8 cellular contexts compared by ENCODE assay signal in the genomic region with DNA sequence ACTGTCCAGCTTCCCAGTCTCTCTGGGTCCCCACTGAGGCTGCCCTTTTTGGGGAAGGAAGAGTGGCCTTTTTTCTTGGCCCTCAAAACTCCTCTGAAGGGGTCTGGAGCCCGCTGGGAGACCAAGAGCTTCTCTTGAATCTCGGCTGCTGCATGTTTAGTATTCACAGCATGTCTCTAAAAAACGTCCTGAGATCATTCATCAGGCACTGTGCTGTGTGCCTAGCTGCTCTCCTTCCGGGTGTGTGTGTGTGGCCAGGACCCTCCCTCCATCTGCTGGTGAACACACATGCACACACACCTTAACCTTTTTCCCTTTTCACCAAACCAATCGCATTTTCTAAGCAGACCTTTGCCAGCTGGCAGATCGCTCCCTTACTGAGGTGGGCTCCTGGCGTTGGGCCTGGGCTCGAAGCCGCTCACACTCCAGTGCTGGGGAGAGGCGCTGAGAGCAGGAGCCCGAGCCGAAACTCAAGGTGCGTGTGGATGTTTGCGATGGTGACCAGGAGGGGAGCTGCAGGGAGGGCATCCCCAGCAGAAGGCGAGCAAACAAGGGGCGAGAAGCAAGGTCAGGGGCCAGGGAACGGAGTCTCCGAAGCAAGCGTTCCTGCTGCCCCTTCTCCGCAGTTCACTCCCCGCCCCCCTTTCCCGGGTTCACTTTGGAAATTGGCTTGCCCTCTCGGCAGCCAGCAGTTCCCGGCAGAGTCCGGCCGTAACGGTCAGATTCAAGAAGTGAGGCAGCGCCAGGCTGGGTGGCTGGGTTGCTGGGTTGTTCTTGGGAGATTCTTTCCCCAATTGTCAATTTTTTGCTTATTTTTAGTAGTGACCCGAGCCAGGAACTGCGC. TPM values are rescaled to one million over a fixed set of nuclear protein-coding genes. Genes with fewer than 3 reads are reported as not detected.
A peak's percentile ranks its signal among the peaks of the same experiment; 100 is the strongest.
DNase-seq lines count a peak whose midpoint lies in the region; ATAC-seq, FAIRE-seq and TF ChIP-seq lines count a peak whose summit lies in the region.

No MANE protein-coding gene starts in this region.

- CTCF ChIA-PET in CD8-positive, alpha-beta memory T cell (lab: Charles Lee): interaction anchor here (1.1 kb wide), 1 partner anchor 224 kb away, joined by 3 read pairs; no protein-coding TSS in a partner anchor
- CTCF ChIA-PET in HepG2 (lab: Yijun Ruan, JAX; ENCODE audit: low intra/inter-chr PET ratio, low total read pairs): no interaction called here

- POLR2A ChIA-PET in CD8-positive, alpha-beta memory T cell (lab: Charles Lee): no interaction called here
- POLR2A ChIA-PET in HepG2 (lab: Yijun Ruan, JAX): no interaction called here

- peaks cover 26 to 27% (median 26%) of the 10 kb centered on the region in 3 donors for H3K4me1 Mint-ChIP-seq in CD8-positive, alpha-beta memory T cell
- peaks cover 18% of the 10 kb centered on the region for H3K4me1 Mint-ChIP-seq in activated naive CD8-positive, alpha-beta T cell treated with anti-CD3 and anti-CD28 coated beads, Interleukin-2, amount 50 U/mL, for 24 hours

- no peak for TF ChIP-seq RAD21 in HepG2 (CRISPR knock-in tag; IDR thresholded peaks at IDR 0.05)

- H3K4me3 ChIP-seq in CD8-positive, alpha-beta memory T cell (ENCODE audit: low read length): peak overlapping the region; percentile 32
- H3K4me3 ChIP-seq in HepG2 (replicated peaks in 1 of 3; ENCODE audit: insufficient read depth in 1 of 3, low read depth in 2 of 3, low read length in 3 of 3) (peak overlapping the region in 1 of 3 experiments; percentile 33; a peak in 1 of 6 replicates), urinary bladder (ENCODE audit: low read depth, low read length) (peak overlapping the region; percentile 55)
- H3K4me3 ChIP-seq in effector memory CD4-positive, alpha-beta T cell (ENCODE audit: insufficient read depth, low read depth, low read length, poor library complexity, severe bottlenecking): no peak overlapping the region

- H3K9me3 Mint-ChIP-seq in CD8-positive, alpha-beta memory T cell: no peaks in the 10 kb centered on the region
- no peaks in the 10 kb centered on the region for H3K9me3 Mint-ChIP-seq in activated naive CD8-positive, alpha-beta T cell treated with anti-CD3 and anti-CD28 coated beads, Interleukin-2, amount 50 U/mL, for 24 hours

- no peak for ATAC-seq in activated naive CD8-positive, alpha-beta T cell treated with anti-CD3 and anti-CD28 coated beads, Interleukin-2, amount 50 U/mL, for 24 hours
- ATAC-seq in HepG2: peak; percentile 82

- DNase-seq in CD8-positive, alpha-beta memory T cell: peak in 3 of 5 donors; percentile 3 to 43 (median 5)
- peak; percentile 42 for DNase-seq in HuH-7 (ENCODE audit: low spot score)
- DNase-seq in activated naive CD8-positive, alpha-beta T cell treated with anti-CD3 and anti-CD28 coated beads, Interleukin-2, amount 50 U/mL, for 24 hours: no peak
- DNase-seq in HepG2 (ENCODE audit: low spot score): no peak
- DNase-seq in effector memory CD4-positive, alpha-beta T cell: no peak
- DNase-seq in epidermal melanocyte (ENCODE audit: insufficient read length, low spot score): no peak
- DNase-seq in activated CD4-positive, alpha-beta T cell treated with anti-CD3 and anti-CD28 coated beads for 4 hours: no peak

- FAIRE-seq in HepG2 (lab: Jason Lieb, UNC): no peak

- peak overlapping the region; percentile 71 to 90 (median 80) for H3K4me3 Mint-ChIP-seq in CD8-positive, alpha-beta memory T cell
- peak overlapping the region; percentile 46 for H3K4me3 Mint-ChIP-seq in activated naive CD8-positive, alpha-beta T cell treated with anti-CD3 and anti-CD28 coated beads, Interleukin-2, amount 50 U/mL, for 24 hours

- H3K27me3 ChIP-seq in CD8-positive, alpha-beta memory T cell (ENCODE audit: insufficient read depth, low read length, poor library complexity, severe bottlenecking): peaks cover 2% of the 10 kb centered on the region
- peaks cover 4 to 24% of the 10 kb centered on the region in 2 experiments; a peak in 3 of 5 replicates for H3K27me3 ChIP-seq in HepG2 (ENCODE audit: control insufficient read depth in 1 of 2, insufficient read depth in 2 of 2, low read length in 2 of 2)
- H3K27me3 ChIP-seq in effector memory CD4-positive, alpha-beta T cell (replicated peaks; ENCODE audit: control insufficient read depth, insufficient read depth, low read length, poor library complexity, severe bottlenecking): no peaks in the 10 kb centered on the region

- in situ Hi-C loops in HepG2 (cut with HindIII; ENCODE audit: extremely low pct_ligation_motif_present, low pct_unique_long_range_greater_than_20kb): no loop called here

- no peaks in the 10 kb centered on the region for H4K20me1 ChIP-seq in HepG2 (ENCODE audit: insufficient read depth, low read length)

- no peak overlapping the region for H3K9ac ChIP-seq in HepG2 (ENCODE audit: insufficient read depth, low read depth, low read length)

- TF ChIP-seq POLR2A in HepG2 (IDR thresholded peaks at IDR 0.05; ENCODE audit: insufficient read depth in 1 of 2, low read depth in 2 of 2, low read length in 2 of 2): no peak

- 4% methylated on average over 11 of the region's 30 CpGs for WGBS in HepG2 (ENCODE audit: low lambda C conversion rate)
- WGBS in urinary bladder: 7% methylated on average over 30 of the region's 30 CpGs

- H3K36me3 ChIP-seq in CD8-positive, alpha-beta memory T cell (ENCODE audit: insufficient read depth, low read length): no peaks in the 10 kb centered on the region
- H3K36me3 ChIP-seq in HepG2 (replicated peaks in 1 of 2; ENCODE audit: control insufficient read depth in 1 of 2, insufficient read depth in 2 of 2, low read length in 2 of 2) (no peaks in the 10 kb centered on the region), urinary bladder (ENCODE audit: insufficient read depth) (no peaks in the 10 kb centered on the region)
- H3K36me3 ChIP-seq in effector memory CD4-positive, alpha-beta T cell (ENCODE audit: control insufficient read depth, insufficient read depth, low read length): no peaks in the 10 kb centered on the region

- H3K27ac Mint-ChIP-seq in CD8-positive, alpha-beta memory T cell: peak overlapping the region in 7 of 8 donors; percentile 11 to 76 (median 36)
- no peak overlapping the region for H3K27ac Mint-ChIP-seq in activated naive CD8-positive, alpha-beta T cell treated with anti-CD3 and anti-CD28 coated beads, Interleukin-2, amount 50 U/mL, for 24 hours

- no peaks in the 10 kb centered on the region for H3K36me3 Mint-ChIP-seq in CD8-positive, alpha-beta memory T cell
- no peaks in the 10 kb centered on the region for H3K36me3 Mint-ChIP-seq in activated naive CD8-positive, alpha-beta T cell treated with anti-CD3 and anti-CD28 coated beads, Interleukin-2, amount 50 U/mL, for 24 hours (ENCODE audit: low read depth)

- H3K4me2 ChIP-seq in HepG2 (ENCODE audit: low read depth, low read length): peak overlapping the region; percentile 53

- BruUV-seq in HepG2 (replicated peaks; lab: Mats Ljungman, UMichigan): no TSS peak

- no peak for TF ChIP-seq EP300 in HepG2 (IDR thresholded peaks at IDR 0.05; ENCODE audit: low read depth in 2 of 2, low read length in 2 of 2)
- TF ChIP-seq EP300 in HepG2 (CRISPR knock-in tag; IDR thresholded peaks at IDR 0.05; ENCODE audit: borderline replicate concordance): no peak

- H3K27me3 Mint-ChIP-seq in CD8-positive, alpha-beta memory T cell: peaks cover 9 to 22% of the 10 kb centered on the region in 2 donors
- peaks cover 34% of the 10 kb centered on the region for H3K27me3 Mint-ChIP-seq in activated naive CD8-positive, alpha-beta T cell treated with anti-CD3 and anti-CD28 coated beads, Interleukin-2, amount 50 U/mL, for 24 hours

- H3K4me1 ChIP-seq in CD8-positive, alpha-beta memory T cell (ENCODE audit: insufficient read depth, low read length): peaks cover 3% of the 10 kb centered on the region
- H3K4me1 ChIP-seq in HepG2 (ENCODE audit: insufficient read depth, low read length) (peaks cover 12% of the 10 kb centered on the region; the same call in 1 of the 2 replicates), urinary bladder (ENCODE audit: insufficient read depth) (no peaks in the 10 kb centered on the region)
- no peaks in the 10 kb centered on the region for H3K4me1 ChIP-seq in effector memory CD4-positive, alpha-beta T cell (ENCODE audit: control insufficient read depth, insufficient read depth, low read length, poor library complexity, severe bottlenecking)

- no peak overlapping the region for H3K27ac ChIP-seq in CD8-positive, alpha-beta memory T cell (ENCODE audit: low read depth, low read length)
- H3K27ac ChIP-seq in HepG2 (ENCODE audit: extremely low read length, insufficient read depth, low read length) (no peak overlapping the region), urinary bladder (ENCODE audit: low read depth) (no peak overlapping the region)
- no peak overlapping the region for H3K27ac ChIP-seq in effector memory CD4-positive, alpha-beta T cell (ENCODE audit: insufficient read depth, low read length, poor library complexity, severe bottlenecking)

- no peak for TF ChIP-seq CTCF in HepG2 (CRISPR knock-in tag; IDR thresholded peaks at IDR 0.05)

- no peak overlapping the region for H2AFZ ChIP-seq in HepG2 (ENCODE audit: low read length)

- intact Hi-C loops in HepG2 (cut with micrococcal nuclease; ENCODE audit: unreplicated experiment): no loop called here

- no peaks in the 10 kb centered on the region for H3K79me2 ChIP-seq in HepG2 (ENCODE audit: insufficient read depth, low read length)

- H3K9me3 ChIP-seq in CD8-positive, alpha-beta memory T cell (ENCODE audit: low read length): no peaks in the 10 kb centered on the region
- no peaks in the 10 kb centered on the region for H3K9me3 ChIP-seq in HepG2 (ENCODE audit: low read length)
- no peaks in the 10 kb centered on the region for H3K9me3 ChIP-seq in effector memory CD4-positive, alpha-beta T cell (ENCODE audit: control insufficient read depth, low read length)

RNA-seq across cellular contexts. Expression of a gene that starts 0.6 kb away (rescaled TPM):
- total RNA-seq in CD8-positive, alpha-beta memory T cell: under 1 TPM; 0.22 to 0.24 TPM
- 0.21 TPM for polyA plus RNA-seq in CD8-positive, alpha-beta memory T cell
- total RNA-seq in HepG2 (2016; rRNA removed; fragmentation: Illumina TruSeq; extraction: Trizol): not detected in 2 replicates
- total RNA-seq in HepG2 (2016; cell fraction: cytosol; rRNA removed; fragmentation: Illumina TruSeq; extraction: Trizol; ENCODE audit: low read depth): not detected in 2 replicates
- not detected in 2 replicates for total RNA-seq in HepG2 (2016; cell fraction: insoluble cytoplasmic fraction; rRNA removed; fragmentation: Illumina TruSeq; extraction: Trizol)
- not detected in 2 replicates for total RNA-seq in HepG2 (2016; cell fraction: membrane; rRNA removed; fragmentation: Illumina TruSeq; extraction: Trizol)
- total RNA-seq in HepG2 (2016; cell fraction: nucleus; rRNA removed; fragmentation: Illumina TruSeq; extraction: Trizol): not detected in 2 replicates
- not detected in 2 replicates for polyA plus RNA-seq in HepG2 (2011; rRNA removed)
- not detected in 2 replicates for polyA plus RNA-seq in HepG2 (2011; cell fraction: cytosol; rRNA removed)
- not detected in 2 replicates for polyA plus RNA-seq in HepG2 (2011; cell fraction: nucleus; rRNA removed)
- polyA plus RNA-seq in HepG2 (2012): not detected in 2 replicates
- polyA plus RNA-seq in HepG2 (2016; cell fraction: cytosol; fragmentation: Illumina TruSeq; extraction: Trizol; ENCODE audit: low read depth): not detected in 2 replicates
- polyA plus RNA-seq in HepG2 (2016; cell fraction: insoluble cytoplasmic fraction; fragmentation: Illumina TruSeq; extraction: Trizol; ENCODE audit: low read depth): not detected in 2 replicates
- polyA plus RNA-seq in HepG2 (2016; cell fraction: membrane; fragmentation: Illumina TruSeq; extraction: Trizol; ENCODE audit: low read depth): not detected in 2 replicates
- not detected in 2 replicates for polyA plus RNA-seq in HepG2 (2016; cell fraction: nucleus; fragmentation: Illumina TruSeq; extraction: Trizol; ENCODE audit: insufficient read depth, low read depth)
- not detected in 2 replicates for polyA minus RNA-seq in HepG2 (2011; rRNA and poly(A)+ RNA removed; ENCODE audit: low replicate concordance)
- polyA minus RNA-seq in HepG2 (2011; cell fraction: cytosol; rRNA and poly(A)+ RNA removed): not detected in 2 replicates
- not detected in 2 replicates for polyA minus RNA-seq in HepG2 (2011; cell fraction: nucleus; rRNA and poly(A)+ RNA removed)
- total RNA-seq in urinary bladder: 0.53 TPM
- 0.95 TPM for polyA plus RNA-seq in urinary bladder

Comparison
In these comparisons a context has a peak if more than half of its experiments do, and no peak if none do; other contexts are left out.
1. DNase-seq: peak in CD8-positive, alpha-beta memory T cell (3 of 5) and HuH-7 (single experiment); none in activated naive CD8-positive, alpha-beta T cell treated with anti-CD3 and anti-CD28 coated beads, Interleukin-2, amount 50 U/mL, for 24 hours (single experiment), HepG2 (single experiment), effector memory CD4-positive, alpha-beta T cell (0 of 3), epidermal melanocyte (single experiment) and activated CD4-positive, alpha-beta T cell treated with anti-CD3 and anti-CD28 coated beads for 4 hours (0 of 2).